ENCODE assay signal across 8 cellular contexts in genomic region chr11:62544521-62545436, GRCh38. TPM values are rescaled to one million over a fixed set of nuclear protein-coding genes. Genes with fewer than 3 reads are reported as not detected.
DNase-seq lines count a peak whose midpoint lies in the region; ATAC-seq and TF ChIP-seq lines count a peak whose summit lies in the region.

No MANE protein-coding gene starts in this region.

- POLR2A ChIA-PET in activated CD4-positive, alpha-beta T cell treated with anti-CD3 and anti-CD28 coated beads, Interleukin-2, amount 10 ng/mL, durations not matched to agents 7 days and 5 days (lab: Charles Lee): interaction anchor here (0.8 to 1.3 kb wide), 2 partner anchors 9 to 16 kb away, joined by 3 to 4 read pairs; no protein-coding TSS in a partner anchor

- peak overlapping the region; percentile 98 for H3K4me3 Mint-ChIP-seq in activated CD4-positive, alpha-beta T cell treated with anti-CD3 and anti-CD28 coated beads, Interleukin-2, amount 10 ng/mL, durations not matched to agents 7 days and 5 days
- peak overlapping the region; percentile 96 for H3K4me3 Mint-ChIP-seq in T-helper 2 cell treated with Interferon-gamma antibody and Interleukin-4, amounts not matched to agents 5 μg/mL and 100 μg/mL, for 36 hours
- H3K4me3 Mint-ChIP-seq in neural crest cell: peak overlapping the region; percentile 67

- H3K36me3 Mint-ChIP-seq in activated CD4-positive, alpha-beta T cell treated with anti-CD3 and anti-CD28 coated beads, Interleukin-2, amount 10 ng/mL, durations not matched to agents 7 days and 5 days (ENCODE audit: low read depth): peaks cover 6% of the 10 kb centered on the region
- H3K36me3 Mint-ChIP-seq in T-helper 2 cell treated with Interferon-gamma antibody and Interleukin-4, amounts not matched to agents 5 μg/mL and 100 μg/mL, for 36 hours (ENCODE audit: low read depth): peaks cover 19% of the 10 kb centered on the region
- no peaks in the 10 kb centered on the region for H3K36me3 Mint-ChIP-seq in neural crest cell (ENCODE audit: low read depth)

- H3K27ac ChIP-seq in epithelial cell of prostate: peak overlapping the region; percentile 98

- no peak for TF ChIP-seq CTCF in neural crest cell (conservative IDR thresholded peaks at IDR 0.05)

- H3K27me3 Mint-ChIP-seq in activated CD4-positive, alpha-beta T cell treated with anti-CD3 and anti-CD28 coated beads, Interleukin-2, amount 10 ng/mL, durations not matched to agents 7 days and 5 days: peaks cover 11% of the 10 kb centered on the region
- peaks cover 6% of the 10 kb centered on the region for H3K27me3 Mint-ChIP-seq in T-helper 2 cell treated with Interferon-gamma antibody and Interleukin-4, amounts not matched to agents 5 μg/mL and 100 μg/mL, for 36 hours (ENCODE audit: low read depth)
- peaks cover 86% of the 10 kb centered on the region for H3K27me3 Mint-ChIP-seq in neural crest cell (ENCODE audit: low read depth)

- CTCF ChIA-PET in activated CD4-positive, alpha-beta T cell treated with anti-CD3 and anti-CD28 coated beads, Interleukin-2, amount 10 ng/mL, durations not matched to agents 7 days and 5 days (lab: Charles Lee): interaction anchor here (0.6 to 10.0 kb wide), 8 partner anchors 8 to 197 kb away, joined by 3 to 83 read pairs (median 5); no protein-coding TSS in a partner anchor

- DNase-seq in activated CD4-positive, alpha-beta T cell treated with anti-CD3 and anti-CD28 coated beads, Interleukin-2, amount 10 ng/mL, durations not matched to agents 7 days and 5 days: peak; percentile 39
- no peak for DNase-seq in activated CD4-positive, alpha-beta T cell treated with anti-CD3 and anti-CD28 coated beads, Interleukin-2, amount 50 U/mL, for 4 hours
- peak; percentile 39 for DNase-seq in T-helper 2 cell treated with Interferon-gamma antibody and Interleukin-4, amounts not matched to agents 5 μg/mL and 100 μg/mL, for 36 hours (ENCODE audit: low spot score)
- DNase-seq in epithelial cell of prostate (ENCODE audit: low read depth, low spot score) (no peak), neural crest cell (ENCODE audit: low read depth, low spot score) (no peak)

- peaks cover 68% of the 10 kb centered on the region for H3K4me1 Mint-ChIP-seq in activated CD4-positive, alpha-beta T cell treated with anti-CD3 and anti-CD28 coated beads, Interleukin-2, amount 10 ng/mL, durations not matched to agents 7 days and 5 days
- H3K4me1 Mint-ChIP-seq in T-helper 2 cell treated with Interferon-gamma antibody and Interleukin-4, amounts not matched to agents 5 μg/mL and 100 μg/mL, for 36 hours (ENCODE audit: low read depth): peaks cover 50% of the 10 kb centered on the region
- peaks cover 18% of the 10 kb centered on the region for H3K4me1 Mint-ChIP-seq in neural crest cell

- H3K27ac Mint-ChIP-seq in activated CD4-positive, alpha-beta T cell treated with anti-CD3 and anti-CD28 coated beads, Interleukin-2, amount 10 ng/mL, durations not matched to agents 7 days and 5 days: peak overlapping the region; percentile 87
- H3K27ac Mint-ChIP-seq in T-helper 2 cell treated with Interferon-gamma antibody and Interleukin-4, amounts not matched to agents 5 μg/mL and 100 μg/mL, for 36 hours: peak overlapping the region; percentile 84
- no peak overlapping the region for H3K27ac Mint-ChIP-seq in neural crest cell (ENCODE audit: unreplicated experiment)

- no peak for ATAC-seq in GM21423 (IDR thresholded peaks at IDR 0.05; ENCODE audit: unreplicated experiment)
- ATAC-seq in GM18909 (IDR thresholded peaks at IDR 0.05; ENCODE audit: poor library complexity, unreplicated experiment): no peak
- ATAC-seq in HG03571 (IDR thresholded peaks at IDR 0.05; ENCODE audit: unreplicated experiment): no peak

- H3K9me3 Mint-ChIP-seq in activated CD4-positive, alpha-beta T cell treated with anti-CD3 and anti-CD28 coated beads, Interleukin-2, amount 10 ng/mL, durations not matched to agents 7 days and 5 days: no peaks in the 10 kb centered on the region
- H3K9me3 Mint-ChIP-seq in T-helper 2 cell treated with Interferon-gamma antibody and Interleukin-4, amounts not matched to agents 5 μg/mL and 100 μg/mL, for 36 hours: no peaks in the 10 kb centered on the region
- no peaks in the 10 kb centered on the region for H3K9me3 Mint-ChIP-seq in neural crest cell

RNA-seq across cellular contexts. Expression of gene AHNAK, which starts 1.8 kb away (rescaled TPM):
- total RNA-seq in activated CD4-positive, alpha-beta T cell treated with anti-CD3 and anti-CD28 coated beads, Interleukin-2, amount 10 ng/mL, durations not matched to agents 7 days and 5 days: 100 to 1,000 TPM; 206 to 237 TPM
- total RNA-seq in neural crest cell: 0.65 and 1.2 TPM in 2 replicates

RNA-seq across cellular contexts. Expression of gene EEF1G, which starts 28.9 kb away (rescaled TPM):
- total RNA-seq in activated CD4-positive, alpha-beta T cell treated with anti-CD3 and anti-CD28 coated beads, Interleukin-2, amount 10 ng/mL, durations not matched to agents 7 days and 5 days: 1,000 to 10,000 TPM; 1,239 to 1,470 TPM
- 2,024 and 2,072 TPM in 2 replicates for total RNA-seq in neural crest cell

RNA-seq across cellular contexts. Expression of gene TUT1, which starts 46.5 kb away (rescaled TPM):
- total RNA-seq in activated CD4-positive, alpha-beta T cell treated with anti-CD3 and anti-CD28 coated beads, Interleukin-2, amount 10 ng/mL, durations not matched to agents 7 days and 5 days: 10 to 100 TPM; 24.1 to 26.0 TPM
- total RNA-seq in neural crest cell: 18.0 and 20.7 TPM in 2 replicates

RNA-seq across cellular contexts. Expression of gene MTA2, which starts 56.9 kb away (rescaled TPM):
- total RNA-seq in activated CD4-positive, alpha-beta T cell treated with anti-CD3 and anti-CD28 coated beads, Interleukin-2, amount 10 ng/mL, durations not matched to agents 7 days and 5 days: 100 to 1,000 TPM; 270 to 299 TPM
- 195 and 203 TPM in 2 replicates for total RNA-seq in neural crest cell

Comparison
In these comparisons a context has a peak if more than half of its experiments do, and no peak if none do; other contexts are left out.
1. DNase-seq: peak in activated CD4-positive, alpha-beta T cell treated with anti-CD3 and anti-CD28 coated beads, Interleukin-2, amount 10 ng/mL, durations not matched to agents 7 days and 5 days (single experiment) and T-helper 2 cell treated with Interferon-gamma antibody and Interleukin-4, amounts not matched to agents 5 μg/mL and 100 μg/mL, for 36 hours (single experiment); none in activated CD4-positive, alpha-beta T cell treated with anti-CD3 and anti-CD28 coated beads, Interleukin-2, amount 50 U/mL, for 4 hours (0 of 2), epithelial cell of prostate (single experiment) and neural crest cell (single experiment).
2. RNA of gene AHNAK, which starts 1.8 kb away (total RNA-seq): 206 to 237 TPM in activated CD4-positive, alpha-beta T cell treated with anti-CD3 and anti-CD28 coated beads, Interleukin-2, amount 10 ng/mL, durations not matched to agents 7 days and 5 days; 0.65 to 1.2 TPM in neural crest cell; every median in the first group is over 10 times any median in the second.
3. Peak in every context shown above with its lines, with median percentiles within 50 percentile points of each other: H3K4me3 Mint-ChIP-seq.